ENCODE assay signal across 21 cellular contexts in the genomic region with DNA sequence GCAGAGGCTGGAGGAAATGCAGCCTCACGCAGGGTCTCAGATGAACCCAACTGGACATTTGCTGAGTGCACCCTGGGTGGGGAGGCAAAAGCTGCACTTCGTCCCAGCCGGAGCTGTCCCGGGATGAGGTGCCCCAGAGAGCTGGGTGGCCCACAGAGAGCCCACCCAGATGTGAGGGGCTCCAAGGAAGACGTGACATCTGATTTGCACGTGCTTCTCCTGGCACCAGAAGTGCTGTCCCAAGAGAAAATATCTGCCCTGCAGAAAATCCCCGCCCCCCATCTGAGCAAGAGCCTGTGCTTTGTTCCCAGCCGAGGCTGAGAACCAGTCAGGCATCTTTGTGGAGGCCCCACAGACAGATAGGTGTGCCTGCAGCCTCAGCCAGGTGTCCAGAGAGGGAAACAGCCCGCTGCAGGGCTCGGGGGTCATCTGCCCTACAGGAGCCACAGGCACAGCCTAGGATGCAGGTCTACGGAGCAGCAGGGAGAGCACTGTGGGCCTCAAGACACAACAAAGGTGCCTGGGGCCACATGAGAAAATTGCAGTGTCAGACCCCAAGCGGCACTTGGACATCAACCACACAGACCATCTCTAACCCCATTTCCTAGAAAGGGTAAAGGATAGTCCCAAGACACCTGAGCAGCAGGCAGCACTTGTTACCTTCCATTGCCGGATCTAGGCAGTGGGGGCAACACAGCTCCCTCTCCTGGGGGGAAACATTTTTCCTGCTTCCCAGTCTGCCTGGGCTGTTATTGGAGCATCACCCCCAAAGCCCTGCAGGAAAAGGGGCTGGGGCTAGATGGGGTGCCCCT. TPM values are rescaled to one million over a fixed set of nuclear protein-coding genes. Genes with fewer than 3 reads are reported as not detected.
A peak's percentile ranks its signal among the peaks of the same experiment; 100 is the strongest.
DNase-seq lines count a peak whose midpoint lies in the region; ATAC-seq and TF ChIP-seq lines count a peak whose summit lies in the region.
"Had no signal": no experiment of that assay in that cellular context is flagged by ENCODE, and none has a peak within 500 bp of the region (broad histone marks: within the 10 kb centered on the region; RNA-seq: fewer than 3 reads in every experiment).

No MANE protein-coding gene starts in this region.

- H3K79me2 ChIP-seq in DOHH2 (ENCODE audit: control insufficient read depth, low read length): no peaks in the 10 kb centered on the region

- H3K27me3 Mint-ChIP-seq in activated T-cell treated with anti-CD3 and anti-CD28 coated beads, Interleukin-2, amount 50 U/mL, for 24 hours: no peaks in the 10 kb centered on the region
- peaks cover 4% of the 10 kb centered on the region for H3K27me3 Mint-ChIP-seq in activated T-cell treated with anti-CD3 and anti-CD28 coated beads, Interleukin-2, amount 50 U/mL, for 72 hours (ENCODE audit: low read depth)
- H3K27me3 Mint-ChIP-seq: activated T-helper 17 cell treated with anti-CD3 and anti-CD28 coated beads, Interleukin-2, amount 50 U/mL, for 72 hours had no signal

- ATAC-seq in activated T-cell treated with anti-CD3 and anti-CD28 coated beads, Interleukin-2, amount 50 U/mL, for 72 hours (replicated peaks in 1 of 2): no peak
- ATAC-seq in GM21529 (IDR thresholded peaks at IDR 0.05; ENCODE audit: unreplicated experiment): no peak
- ATAC-seq: activated T-helper 17 cell treated with anti-CD3 and anti-CD28 coated beads, Interleukin-2, amount 50 U/mL, for 72 hours; Panc1; stimulated activated memory B cell treated with anti-CD40 and anti-IgM and Interleukin-4, amounts not matched to agents 10 μg/mL and 1 μg/mL and 100 μg/mL, for 72 hours had no signal

- WGBS in ovary, 3 donors: 70 to 77% (median 76%) methylated on average over 13 of the region's 13 CpGs

- TF ChIP-seq POLR2A in ovary (IDR thresholded peaks at IDR 0.05): no peak

- H3K9me3 ChIP-seq in DOHH2 (ENCODE audit: control insufficient read depth, insufficient read depth, low read length) (no peaks in the 10 kb centered on the region), ovary (no peaks in the 10 kb centered on the region)
- H3K9me3 ChIP-seq: HAP-1 had no signal

- no peaks in the 10 kb centered on the region for H4K20me1 ChIP-seq in DOHH2 (ENCODE audit: control insufficient read depth, insufficient read depth, low read depth, low read length)

- H3K4me3 ChIP-seq in DOHH2 (ENCODE audit: low read length): no peak overlapping the region
- no peak overlapping the region for H3K4me3 ChIP-seq in coronary artery
- no peak overlapping the region for H3K4me3 ChIP-seq in ovary
- H3K4me3 ChIP-seq: HAP-1 had no signal

- intact Hi-C loops in ovary (cut with DNase I): loop anchor here (5.0 to 10.0 kb wide), 7 partner anchors 145 to 618 kb away; no protein-coding TSS in a partner anchor

- H3K4me2 ChIP-seq in DOHH2 (ENCODE audit: low read length): no peak overlapping the region

- H3K4me3 Mint-ChIP-seq in activated T-cell treated with anti-CD3 and anti-CD28 coated beads, Interleukin-2, amount 50 U/mL, for 24 hours: no peak overlapping the region
- no peak overlapping the region for H3K4me3 Mint-ChIP-seq in activated T-cell treated with anti-CD3 and anti-CD28 coated beads, Interleukin-2, amount 50 U/mL, for 72 hours
- H3K4me3 Mint-ChIP-seq: activated CD4-positive, alpha-beta memory T cell treated with anti-CD3 and anti-CD28 coated beads for 36 hours; activated T-helper 17 cell treated with anti-CD3 and anti-CD28 coated beads, Interleukin-2, amount 50 U/mL, for 72 hours; CD4-positive, CD25-positive, alpha-beta regulatory T cell; stimulated activated memory B cell treated with anti-CD40 and anti-IgM and Interleukin-4, amounts not matched to agents 10 μg/mL and 1 μg/mL and 100 μg/mL, for 72 hours; type B pancreatic cell had no signal

- no peaks in the 10 kb centered on the region for H3K36me3 ChIP-seq in DOHH2 (ENCODE audit: control insufficient read depth, low read length)
- no peaks in the 10 kb centered on the region for H3K36me3 ChIP-seq in ovary
- H3K36me3 ChIP-seq: HAP-1 had no signal

- H3K36me3 Mint-ChIP-seq in activated T-cell treated with anti-CD3 and anti-CD28 coated beads, Interleukin-2, amount 50 U/mL, for 24 hours (ENCODE audit: low read depth): no peaks in the 10 kb centered on the region
- no peaks in the 10 kb centered on the region for H3K36me3 Mint-ChIP-seq in activated T-cell treated with anti-CD3 and anti-CD28 coated beads, Interleukin-2, amount 50 U/mL, for 72 hours (ENCODE audit: insufficient read depth in 2 of 2)
- H3K36me3 Mint-ChIP-seq: activated CD4-positive, alpha-beta memory T cell treated with anti-CD3 and anti-CD28 coated beads for 36 hours; stimulated activated memory B cell treated with anti-CD40 and anti-IgM and Interleukin-4, amounts not matched to agents 10 μg/mL and 1 μg/mL and 100 μg/mL, for 72 hours; type B pancreatic cell had no signal

- H3K4me1 ChIP-seq in DOHH2 (ENCODE audit: control insufficient read depth, low read length) (no peaks in the 10 kb centered on the region), ovary (ENCODE audit: insufficient read depth) (no peaks in the 10 kb centered on the region)
- H3K4me1 ChIP-seq: HAP-1 had no signal

- H3K27me3 ChIP-seq in DOHH2 (ENCODE audit: control insufficient read depth, low read length): peaks cover 2% of the 10 kb centered on the region; the same call in 1 of the 2 replicates
- H3K27me3 ChIP-seq in ovary: no peaks in the 10 kb centered on the region

- peaks cover 1% of the 10 kb centered on the region for H3K4me1 Mint-ChIP-seq in activated T-cell treated with anti-CD3 and anti-CD28 coated beads, Interleukin-2, amount 50 U/mL, for 24 hours (ENCODE audit: low read depth)
- peaks cover under 1% of the 10 kb centered on the region for H3K4me1 Mint-ChIP-seq in activated T-cell treated with anti-CD3 and anti-CD28 coated beads, Interleukin-2, amount 50 U/mL, for 72 hours (ENCODE audit: low read depth)
- H3K4me1 Mint-ChIP-seq: stimulated activated memory B cell treated with anti-CD40 and anti-IgM and Interleukin-4, amounts not matched to agents 10 μg/mL and 1 μg/mL and 100 μg/mL, for 72 hours had no signal

- TF ChIP-seq CTCF in DOHH2 (IDR thresholded peaks at IDR 0.05; ENCODE audit: low read depth, low read length, poor library complexity, severe bottlenecking) (peak; percentile 18), coronary artery (IDR thresholded peaks at IDR 0.05) (no peak), ovary (IDR thresholded peaks at IDR 0.05) (no peak)

- H3F3A ChIP-seq in DOHH2 (ENCODE audit: control insufficient read depth, insufficient read depth): no peaks in the 10 kb centered on the region

- DNase-seq in activated T-cell treated with anti-CD3 and anti-CD28 coated beads, Interleukin-2, amount 50 U/mL, for 24 hours: peak; percentile 21
- DNase-seq in activated T-cell treated with anti-CD3 and anti-CD28 coated beads, Interleukin-2, amount 50 U/mL, for 72 hours: no peak
- DNase-seq in coronary artery (ENCODE audit: low spot score): peak; percentile 65
- DNase-seq in ovary: peak in 4 of 5 donors; percentile 7 to 21 (median 10)
- no peak for DNase-seq in EL
- DNase-seq in NCI-H1092 (lab: John Stamatoyannopoulos, UW): no peak
- DNase-seq: activated CD4-positive, alpha-beta memory T cell treated with anti-CD3 and anti-CD28 coated beads for 36 hours; CD4-positive, CD25-positive, alpha-beta regulatory T cell; foreskin melanocyte; Kasumi-1; NCI-H82; stimulated activated CD4-positive, alpha-beta T cell treated with anti-CD3 and anti-CD28 coated beads, Interleukin-12 subunit alpha, Interleukin-12 subunit beta, amount 100 ng/mL, for 4 hours had no signal

- H3K27ac Mint-ChIP-seq in activated T-cell treated with anti-CD3 and anti-CD28 coated beads, Interleukin-2, amount 50 U/mL, for 24 hours: no peak overlapping the region
- no peak overlapping the region for H3K27ac Mint-ChIP-seq in activated T-cell treated with anti-CD3 and anti-CD28 coated beads, Interleukin-2, amount 50 U/mL, for 72 hours
- H3K27ac Mint-ChIP-seq: activated CD4-positive, alpha-beta memory T cell treated with anti-CD3 and anti-CD28 coated beads for 36 hours; CD4-positive, CD25-positive, alpha-beta regulatory T cell; stimulated activated memory B cell treated with anti-CD40 and anti-IgM and Interleukin-4, amounts not matched to agents 10 μg/mL and 1 μg/mL and 100 μg/mL, for 72 hours; type B pancreatic cell had no signal

- H3K27ac ChIP-seq in DOHH2 (ENCODE audit: low read depth, low read length): no peak overlapping the region
- H3K27ac ChIP-seq in coronary artery: no peak overlapping the region
- H3K27ac ChIP-seq in ovary: no peak overlapping the region

- no peaks in the 10 kb centered on the region for H3K9me2 ChIP-seq in DOHH2 (replicated peaks; ENCODE audit: control insufficient read depth, low read length)

- no peak for TF ChIP-seq EP300 in ovary (IDR thresholded peaks at IDR 0.05)

- no peaks in the 10 kb centered on the region for H3K9me3 Mint-ChIP-seq in activated T-cell treated with anti-CD3 and anti-CD28 coated beads, Interleukin-2, amount 50 U/mL, for 24 hours
- H3K9me3 Mint-ChIP-seq in activated T-cell treated with anti-CD3 and anti-CD28 coated beads, Interleukin-2, amount 50 U/mL, for 72 hours: no peaks in the 10 kb centered on the region
- H3K9me3 Mint-ChIP-seq: activated CD4-positive, alpha-beta memory T cell treated with anti-CD3 and anti-CD28 coated beads for 36 hours; activated T-helper 17 cell treated with anti-CD3 and anti-CD28 coated beads, Interleukin-2, amount 50 U/mL, for 72 hours; CD4-positive, CD25-positive, alpha-beta regulatory T cell; stimulated activated memory B cell treated with anti-CD40 and anti-IgM and Interleukin-4, amounts not matched to agents 10 μg/mL and 1 μg/mL and 100 μg/mL, for 72 hours; type B pancreatic cell had no signal

RNA-seq across cellular contexts. Expression of a gene that starts 5.8 kb away (rescaled TPM):
- 1 to 10 TPM; 1.2 to 1.5 TPM for total RNA-seq in activated T-cell treated with anti-CD3 and anti-CD28 coated beads, Interleukin-2, amount 50 U/mL, for 72 hours
- total RNA-seq in ovary: 1 to 10 TPM in 3 of 7 donors, under 1 TPM in 3, not detected in 1; 0.50 to 2.4 (median 1.0) TPM
- 1 to 10 TPM in 1 of 2 donors, under 1 TPM in 1; 0.40 to 1.3 TPM for polyA plus RNA-seq in ovary
- total RNA-seq: A673 had no signal

RNA-seq across cellular contexts. Expression of a gene that starts 10.7 kb away (rescaled TPM):
- total RNA-seq in activated T-cell treated with anti-CD3 and anti-CD28 coated beads, Interleukin-2, amount 50 U/mL, for 72 hours: under 1 TPM; 0.07 to 0.09 TPM
- total RNA-seq in ovary: under 1 TPM; 0.12 to 0.69 (median 0.35) TPM
- polyA plus RNA-seq in ovary: under 1 TPM in 1 of 2 donors, not detected in 1; 0.23 TPM
- total RNA-seq: A673; activated CD4-positive, alpha-beta memory T cell treated with anti-CD3 and anti-CD28 coated beads for 36 hours; astrocyte; CD4-positive, CD25-positive, alpha-beta regulatory T cell had no signal
- polyA plus RNA-seq: CD4-positive, CD25-positive, alpha-beta regulatory T cell had no signal

RNA-seq across cellular contexts. Expression of a gene that starts 13.5 kb away (rescaled TPM):
- total RNA-seq in activated T-cell treated with anti-CD3 and anti-CD28 coated beads, Interleukin-2, amount 50 U/mL, for 72 hours: 1 to 10 TPM; 1.9 to 3.1 TPM
- 10 to 100 TPM in 1 of 7 donors, 1 to 10 TPM in 6; 5.7 to 13.2 (median 6.8) TPM for total RNA-seq in ovary
- 1 to 10 TPM; 3.3 to 4.9 TPM for polyA plus RNA-seq in ovary

Comparison
In these comparisons a context has a peak if more than half of its experiments do, and no peak if none do; other contexts are left out.
1. DNase-seq: peak in activated T-cell treated with anti-CD3 and anti-CD28 coated beads, Interleukin-2, amount 50 U/mL, for 24 hours (single experiment), coronary artery (single experiment) and ovary (4 of 5); none in activated T-cell treated with anti-CD3 and anti-CD28 coated beads, Interleukin-2, amount 50 U/mL, for 72 hours (0 of 2), EL (single experiment) and NCI-H1092 (single experiment).